In the genomic region with DNA sequence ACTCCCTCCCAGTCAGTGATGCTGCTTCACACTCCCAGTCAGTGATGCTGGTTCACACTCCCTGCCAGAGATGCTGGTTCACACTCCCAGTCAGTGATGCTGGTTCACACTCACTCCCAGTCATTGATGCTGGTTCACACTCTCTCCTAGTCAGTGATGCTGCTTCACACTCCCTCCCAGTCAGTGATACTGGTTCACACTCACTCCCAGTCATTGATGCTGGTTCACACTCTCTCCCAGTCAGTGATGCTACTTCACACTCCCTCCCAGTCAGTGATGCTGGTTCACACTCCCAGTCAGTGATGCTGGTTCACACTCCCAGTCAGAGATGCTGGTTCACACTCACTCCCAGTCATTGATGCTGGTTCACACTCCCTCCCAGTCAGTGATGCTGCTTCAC, we compare ENCODE assay signal across 23 cellular contexts. TPM values are rescaled to one million over a fixed set of nuclear protein-coding genes. Genes with fewer than 3 reads are reported as not detected.
"Had no signal": no experiment of that assay in that cellular context is flagged by ENCODE, and none has a peak within 500 bp of the region (broad histone marks: within the 10 kb centered on the region; RNA-seq: fewer than 3 reads in every experiment).

No MANE protein-coding gene starts in this region.

- H3K27me3 ChIP-seq: colonic mucosa, right atrium auricular region, suprapubic skin, thyroid gland, upper lobe of left lung had no signal

- H3K4me3 ChIP-seq: colonic mucosa, heart left ventricle, right atrium auricular region, smooth muscle cell, suprapubic skin, thyroid gland, upper lobe of left lung had no signal

- H3K27ac ChIP-seq: colonic mucosa, heart left ventricle, right atrium auricular region, suprapubic skin, thyroid gland, upper lobe of left lung had no signal

- H3K4me3 Mint-ChIP-seq: endodermal cell; naive thymus-derived CD4-positive, alpha-beta T cell; stimulated activated effector memory CD8-positive, alpha-beta T cell treated with anti-CD3 and anti-CD28 coated beads, Interleukin-12 subunit alpha, Interleukin-12 subunit beta, amount 100 ng/mL, for 72 hours had no signal

- H3K9me3 ChIP-seq: colonic mucosa, thyroid gland had no signal

- H3K36me3 ChIP-seq: colonic mucosa, heart left ventricle, right atrium auricular region, suprapubic skin, thyroid gland, upper lobe of left lung had no signal

- H3K4me1 ChIP-seq: colonic mucosa, heart left ventricle, right atrium auricular region, suprapubic skin, thyroid gland, upper lobe of left lung had no signal

- DNase-seq: colonic mucosa; dermis blood vessel endothelial cell; erythroblast; foreskin melanocyte; hippocampal formation; kidney glomerular epithelial cell; mesendoderm; stimulated activated CD4-positive, alpha-beta T cell treated with anti-CD3 and anti-CD28 coated beads, Interleukin-4, amount 100 ng/mL, for 1 hour; stimulated activated CD8-positive, alpha-beta memory T cell treated with anti-CD3 and anti-CD28 coated beads, Interleukin-4, amount 100 ng/mL, for 48 hours; stimulated activated naive CD8-positive, alpha-beta T cell treated with anti-CD3 and anti-CD28 coated beads, Interleukin-15, Interleukin-2, amounts not matched to agents 100 U/mL and 50 U/mL, for 24 hours; thyroid gland had no signal

- ATAC-seq: heart left ventricle; naive thymus-derived CD4-positive, alpha-beta T cell; stimulated activated effector memory CD8-positive, alpha-beta T cell treated with anti-CD3 and anti-CD28 coated beads, Interleukin-12 subunit alpha, Interleukin-12 subunit beta, amount 100 ng/mL, for 72 hours; stimulated activated naive CD8-positive, alpha-beta T cell treated with anti-CD3 and anti-CD28 coated beads, Interleukin-15, Interleukin-2, amounts not matched to agents 100 U/mL and 50 U/mL, for 24 hours had no signal

- H3K4me1 Mint-ChIP-seq: endodermal cell; naive thymus-derived CD4-positive, alpha-beta T cell; stimulated activated effector memory CD8-positive, alpha-beta T cell treated with anti-CD3 and anti-CD28 coated beads, Interleukin-12 subunit alpha, Interleukin-12 subunit beta, amount 100 ng/mL, for 72 hours had no signal

- FAIRE-seq: endothelial cell of umbilical vein, islet of Langerhans had no signal

- H3K27ac Mint-ChIP-seq: endodermal cell; naive thymus-derived CD4-positive, alpha-beta T cell; stimulated activated effector memory CD8-positive, alpha-beta T cell treated with anti-CD3 and anti-CD28 coated beads, Interleukin-12 subunit alpha, Interleukin-12 subunit beta, amount 100 ng/mL, for 72 hours had no signal

- H3K36me3 Mint-ChIP-seq: stimulated activated effector memory CD8-positive, alpha-beta T cell treated with anti-CD3 and anti-CD28 coated beads, Interleukin-12 subunit alpha, Interleukin-12 subunit beta, amount 100 ng/mL, for 72 hours had no signal

RNA-seq across cellular contexts. Expression of gene KCNG2, which starts 34.3 kb away (rescaled TPM):
- total RNA-seq: endodermal cell; endothelial cell of umbilical vein; naive thymus-derived CD4-positive, alpha-beta T cell; osteocyte; right atrium auricular region; smooth muscle cell; suprapubic skin had no signal
- polyA plus RNA-seq: endothelial cell of umbilical vein; naive thymus-derived CD4-positive, alpha-beta T cell; neural cell had no signal
